In genomic region chr5:180007582-180007981, GRCh38 we compare ENCODE assay signal across 1 cellular context.
TF ChIP-seq lines count a peak whose summit lies in the region.

No MANE protein-coding gene starts in this region.

TF ChIP-seq in H1, 55 proteins besides CTCF, POLR2A, EP300 and RAD21 (continued from another document):
- TF ChIP-seq, protein P1, sequence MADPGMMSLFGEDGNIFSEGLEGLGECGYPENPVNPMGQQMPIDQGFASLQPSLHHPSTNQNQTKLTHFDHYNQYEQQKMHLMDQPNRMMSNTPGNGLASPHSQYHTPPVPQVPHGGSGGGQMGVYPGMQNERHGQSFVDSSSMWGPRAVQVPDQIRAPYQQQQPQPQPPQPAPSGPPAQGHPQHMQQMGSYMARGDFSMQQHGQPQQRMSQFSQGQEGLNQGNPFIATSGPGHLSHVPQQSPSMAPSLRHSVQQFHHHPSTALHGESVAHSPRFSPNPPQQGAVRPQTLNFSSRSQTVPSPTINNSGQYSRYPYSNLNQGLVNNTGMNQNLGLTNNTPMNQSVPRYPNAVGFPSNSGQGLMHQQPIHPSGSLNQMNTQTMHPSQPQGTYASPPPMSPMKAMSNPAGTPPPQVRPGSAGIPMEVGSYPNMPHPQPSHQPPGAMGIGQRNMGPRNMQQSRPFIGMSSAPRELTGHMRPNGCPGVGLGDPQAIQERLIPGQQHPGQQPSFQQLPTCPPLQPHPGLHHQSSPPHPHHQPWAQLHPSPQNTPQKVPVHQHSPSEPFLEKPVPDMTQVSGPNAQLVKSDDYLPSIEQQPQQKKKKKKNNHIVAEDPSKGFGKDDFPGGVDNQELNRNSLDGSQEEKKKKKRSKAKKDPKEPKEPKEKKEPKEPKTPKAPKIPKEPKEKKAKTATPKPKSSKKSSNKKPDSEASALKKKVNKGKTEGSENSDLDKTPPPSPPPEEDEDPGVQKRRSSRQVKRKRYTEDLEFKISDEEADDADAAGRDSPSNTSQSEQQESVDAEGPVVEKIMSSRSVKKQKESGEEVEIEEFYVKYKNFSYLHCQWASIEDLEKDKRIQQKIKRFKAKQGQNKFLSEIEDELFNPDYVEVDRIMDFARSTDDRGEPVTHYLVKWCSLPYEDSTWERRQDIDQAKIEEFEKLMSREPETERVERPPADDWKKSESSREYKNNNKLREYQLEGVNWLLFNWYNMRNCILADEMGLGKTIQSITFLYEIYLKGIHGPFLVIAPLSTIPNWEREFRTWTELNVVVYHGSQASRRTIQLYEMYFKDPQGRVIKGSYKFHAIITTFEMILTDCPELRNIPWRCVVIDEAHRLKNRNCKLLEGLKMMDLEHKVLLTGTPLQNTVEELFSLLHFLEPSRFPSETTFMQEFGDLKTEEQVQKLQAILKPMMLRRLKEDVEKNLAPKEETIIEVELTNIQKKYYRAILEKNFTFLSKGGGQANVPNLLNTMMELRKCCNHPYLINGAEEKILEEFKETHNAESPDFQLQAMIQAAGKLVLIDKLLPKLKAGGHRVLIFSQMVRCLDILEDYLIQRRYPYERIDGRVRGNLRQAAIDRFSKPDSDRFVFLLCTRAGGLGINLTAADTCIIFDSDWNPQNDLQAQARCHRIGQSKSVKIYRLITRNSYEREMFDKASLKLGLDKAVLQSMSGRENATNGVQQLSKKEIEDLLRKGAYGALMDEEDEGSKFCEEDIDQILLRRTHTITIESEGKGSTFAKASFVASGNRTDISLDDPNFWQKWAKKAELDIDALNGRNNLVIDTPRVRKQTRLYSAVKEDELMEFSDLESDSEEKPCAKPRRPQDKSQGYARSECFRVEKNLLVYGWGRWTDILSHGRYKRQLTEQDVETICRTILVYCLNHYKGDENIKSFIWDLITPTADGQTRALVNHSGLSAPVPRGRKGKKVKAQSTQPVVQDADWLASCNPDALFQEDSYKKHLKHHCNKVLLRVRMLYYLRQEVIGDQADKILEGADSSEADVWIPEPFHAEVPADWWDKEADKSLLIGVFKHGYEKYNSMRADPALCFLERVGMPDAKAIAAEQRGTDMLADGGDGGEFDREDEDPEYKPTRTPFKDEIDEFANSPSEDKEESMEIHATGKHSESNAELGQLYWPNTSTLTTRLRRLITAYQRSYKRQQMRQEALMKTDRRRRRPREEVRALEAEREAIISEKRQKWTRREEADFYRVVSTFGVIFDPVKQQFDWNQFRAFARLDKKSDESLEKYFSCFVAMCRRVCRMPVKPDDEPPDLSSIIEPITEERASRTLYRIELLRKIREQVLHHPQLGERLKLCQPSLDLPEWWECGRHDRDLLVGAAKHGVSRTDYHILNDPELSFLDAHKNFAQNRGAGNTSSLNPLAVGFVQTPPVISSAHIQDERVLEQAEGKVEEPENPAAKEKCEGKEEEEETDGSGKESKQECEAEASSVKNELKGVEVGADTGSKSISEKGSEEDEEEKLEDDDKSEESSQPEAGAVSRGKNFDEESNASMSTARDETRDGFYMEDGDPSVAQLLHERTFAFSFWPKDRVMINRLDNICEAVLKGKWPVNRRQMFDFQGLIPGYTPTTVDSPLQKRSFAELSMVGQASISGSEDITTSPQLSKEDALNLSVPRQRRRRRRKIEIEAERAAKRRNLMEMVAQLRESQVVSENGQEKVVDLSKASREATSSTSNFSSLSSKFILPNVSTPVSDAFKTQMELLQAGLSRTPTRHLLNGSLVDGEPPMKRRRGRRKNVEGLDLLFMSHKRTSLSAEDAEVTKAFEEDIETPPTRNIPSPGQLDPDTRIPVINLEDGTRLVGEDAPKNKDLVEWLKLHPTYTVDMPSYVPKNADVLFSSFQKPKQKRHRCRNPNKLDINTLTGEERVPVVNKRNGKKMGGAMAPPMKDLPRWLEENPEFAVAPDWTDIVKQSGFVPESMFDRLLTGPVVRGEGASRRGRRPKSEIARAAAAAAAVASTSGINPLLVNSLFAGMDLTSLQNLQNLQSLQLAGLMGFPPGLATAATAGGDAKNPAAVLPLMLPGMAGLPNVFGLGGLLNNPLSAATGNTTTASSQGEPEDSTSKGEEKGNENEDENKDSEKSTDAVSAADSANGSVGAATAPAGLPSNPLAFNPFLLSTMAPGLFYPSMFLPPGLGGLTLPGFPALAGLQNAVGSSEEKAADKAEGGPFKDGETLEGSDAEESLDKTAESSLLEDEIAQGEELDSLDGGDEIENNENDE (IDR thresholded peaks at IDR 0.05; ENCODE audit: insufficient replicate concordance, low read length) = no peak
- TF ChIP-seq ZNF274 (IDR thresholded peaks at IDR 0.05; ENCODE audit: borderline replicate concordance, extremely low read depth, low read length) = no peak
- no peak for TF ChIP-seq TAF1 (IDR thresholded peaks at IDR 0.05; ENCODE audit: low read depth, low read length)
- TF ChIP-seq HDAC2 (IDR thresholded peaks at IDR 0.05; ENCODE audit: borderline replicate concordance in 1 of 2, low read depth in 2 of 2, low read length in 2 of 2) = no peak
TF ChIP-seq in H1: peak in this region for 0.
